Comparison of ENCODE assay signal across 8 cellular contexts in the genomic region with DNA sequence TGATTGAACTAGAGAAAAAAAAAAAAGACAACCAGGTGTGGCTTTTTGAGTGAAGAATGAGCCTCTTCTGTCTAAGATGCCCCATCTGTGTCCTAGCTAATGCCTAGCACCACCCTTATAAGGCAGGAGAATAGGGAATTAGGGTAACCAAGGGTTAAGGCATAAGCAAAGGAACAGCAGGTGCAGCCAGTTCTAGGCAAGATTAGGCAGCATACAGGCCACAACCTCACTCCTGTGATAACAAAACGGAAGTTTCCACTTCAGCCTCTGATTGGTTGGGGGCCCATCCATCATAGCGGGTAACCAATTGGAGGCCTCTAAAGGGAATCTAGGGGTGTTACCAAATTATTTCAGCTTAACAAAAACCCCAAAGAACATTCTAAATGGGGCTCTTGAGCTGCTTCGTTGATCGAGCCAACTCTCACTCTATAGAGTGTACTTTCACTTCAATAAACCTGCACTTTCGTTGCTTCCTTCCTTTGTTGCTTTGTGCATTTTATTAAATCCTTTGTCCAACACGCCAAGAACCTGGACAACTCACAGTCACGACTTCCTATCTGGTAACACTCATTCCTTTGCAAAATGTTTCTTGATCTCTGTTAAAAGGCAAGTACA.
DNase-seq lines count a peak whose midpoint lies in the region; ATAC-seq and TF ChIP-seq lines count a peak whose summit lies in the region.

No MANE protein-coding gene starts in this region.

- peak overlapping the region; percentile 49 for H3K4me3 ChIP-seq in SK-N-MC
- peak overlapping the region in 1 of 2 donors; percentile 24 for H3K4me3 ChIP-seq in right atrium auricular region

- no peaks in the 10 kb centered on the region for H3K9me3 Mint-ChIP-seq in chondrocyte (ENCODE audit: low read depth)

- peak; percentile 73 for ATAC-seq in GM21367 (IDR thresholded peaks at IDR 0.05; ENCODE audit: unreplicated experiment)

- peaks cover 7% of the 10 kb centered on the region for H3K4me1 Mint-ChIP-seq in chondrocyte (ENCODE audit: low read depth)

- DNase-seq in DMS153 (lab: John Stamatoyannopoulos, UW) (peak; percentile 93), HT-29 (ENCODE audit: low spot score) (peak; percentile 39), SK-N-MC (ENCODE audit: low read depth, low spot score) (peak; percentile 58), right atrium auricular region (ENCODE audit: low spot score) (peak; percentile 63), smooth muscle cell of the brain vasculature (ENCODE audit: low read depth, low spot score) (peak; percentile 12), chondrocyte (ENCODE audit: low spot score) (no peak)
- peak; percentile 89 for DNase-seq in activated naive CD4-positive, alpha-beta T cell treated with anti-CD3 and anti-CD28 coated beads, Interleukin-2, amount 50 U/mL, for 16 hours

- H3K4me1 ChIP-seq in right atrium auricular region: no peaks in the 10 kb centered on the region

- no peaks in the 10 kb centered on the region for H3K36me3 ChIP-seq in SK-N-MC (ENCODE audit: insufficient read depth, low read length)
- no peaks in the 10 kb centered on the region for H3K36me3 ChIP-seq in right atrium auricular region

- no peak overlapping the region for H3K4me3 Mint-ChIP-seq in chondrocyte (ENCODE audit: unreplicated experiment)

- H3K9me3 ChIP-seq in SK-N-MC (ENCODE audit: low read depth, low read length) (no peaks in the 10 kb centered on the region), right atrium auricular region (no peaks in the 10 kb centered on the region)

- H3K27ac Mint-ChIP-seq in chondrocyte (ENCODE audit: unreplicated experiment): no peak overlapping the region

- no peaks in the 10 kb centered on the region for H3K27me3 ChIP-seq in right atrium auricular region

- peaks cover 26% of the 10 kb centered on the region for H3K27me3 Mint-ChIP-seq in chondrocyte (ENCODE audit: low read depth)

- TF ChIP-seq CTCF in right atrium auricular region (IDR thresholded peaks at IDR 0.05): no peak
- TF ChIP-seq CTCF in chondrocyte (IDR thresholded peaks at IDR 0.05): no peak

- H3K27ac ChIP-seq in SK-N-MC: peak overlapping the region; percentile 59; the same call in 1 of the 2 replicates
- no peak overlapping the region for H3K27ac ChIP-seq in right atrium auricular region

- no peaks in the 10 kb centered on the region for H3K36me3 Mint-ChIP-seq in chondrocyte (ENCODE audit: low read depth)

- H3K9ac ChIP-seq in SK-N-MC (ENCODE audit: insufficient read length): peak overlapping the region; percentile 33
